Comparison of ENCODE assay signal across 21 cellular contexts in the genomic region with DNA sequence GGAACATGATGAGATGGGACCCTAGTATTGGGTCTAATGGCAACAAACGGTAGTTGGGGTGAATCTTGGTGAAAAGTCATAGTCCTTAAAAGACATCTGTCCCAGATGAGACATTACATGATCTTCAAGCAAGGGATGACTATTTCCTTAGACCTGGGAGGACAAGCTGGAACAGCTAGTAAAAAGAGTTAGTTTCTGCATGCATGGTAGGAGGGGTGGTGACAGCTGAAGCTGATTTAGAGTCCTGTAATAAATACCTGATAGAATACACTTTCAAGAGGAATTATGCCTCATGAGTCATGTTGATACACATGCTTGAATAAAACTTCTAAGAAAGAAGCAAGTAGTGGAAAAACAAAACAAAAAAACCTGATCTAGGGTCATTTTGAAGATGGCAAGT.
"Had no signal": no experiment of that assay in that cellular context is flagged by ENCODE, and none has a peak within 500 bp of the region (broad histone marks: within the 10 kb centered on the region; RNA-seq: fewer than 3 reads in every experiment).

No MANE protein-coding gene starts in this region.

- H3K4me3 ChIP-seq: hepatocyte, psoas muscle, spleen, thoracic aorta had no signal

- H3K4me1 ChIP-seq: psoas muscle, spleen had no signal

- DNase-seq: cerebellar nuclear complex; effector memory CD8-positive, alpha-beta T cell; kidney; mammary epithelial cell; naive thymus-derived CD4-positive, alpha-beta T cell; nephron progenitor cell; psoas muscle; retina; spleen; stimulated activated CD4-positive, alpha-beta T cell treated with anti-CD3 and anti-CD28 coated beads, Interleukin-15, amount 100 ng/mL, for 24 hours; stimulated activated CD4-positive, alpha-beta T cell treated with anti-CD3 and anti-CD28 coated beads, Interleukin-1b, Interleukin-23, amount 100 ng/mL, for 48 hours; stimulated activated CD4-positive, alpha-beta T cell treated with anti-CD3 and anti-CD28 coated beads, Interleukin-4, amount 100 ng/mL, for 24 hours; stimulated activated naive CD8-positive, alpha-beta T cell treated with anti-CD3 and anti-CD28 coated beads, Interleukin-15, amount 100 ng/mL, for 72 hours; substantia nigra; trophoblast cell had no signal

- H3K27me3 ChIP-seq: hepatocyte, neutrophil, spleen had no signal

- H3K27ac ChIP-seq: hepatocyte, neutrophil, psoas muscle, spleen, thoracic aorta had no signal

- H3K4me2 ChIP-seq: hepatocyte had no signal

- H3K27me3 Mint-ChIP-seq: dendritic cell treated with granulocyte-macrophage colony-stimulating factor and Interleukin-4, amounts not matched to agents 40 ng/mL and 50 ng/mL, for 4 days; effector memory CD8-positive, alpha-beta T cell; stimulated activated memory B cell treated with anti-CD40 and anti-IgM and Interleukin-4, amounts not matched to agents 10 μg/mL and 1 μg/mL and 100 μg/mL, for 72 hours; stimulated activated naive CD8-positive, alpha-beta T cell treated with anti-CD3 and anti-CD28 coated beads, Interleukin-15, amount 100 ng/mL, for 72 hours had no signal

- H3K9me3 ChIP-seq: neutrophil, psoas muscle, thoracic aorta had no signal

- H3K27ac Mint-ChIP-seq: dendritic cell treated with granulocyte-macrophage colony-stimulating factor and Interleukin-4, amounts not matched to agents 40 ng/mL and 50 ng/mL, for 4 days; effector memory CD8-positive, alpha-beta T cell; naive thymus-derived CD4-positive, alpha-beta T cell; nephron progenitor cell; stimulated activated memory B cell treated with anti-CD40 and anti-IgM and Interleukin-4, amounts not matched to agents 10 μg/mL and 1 μg/mL and 100 μg/mL, for 72 hours; stimulated activated naive CD8-positive, alpha-beta T cell treated with anti-CD3 and anti-CD28 coated beads, Interleukin-15, amount 100 ng/mL, for 72 hours had no signal

- H3K79me2 ChIP-seq: hepatocyte had no signal

- H3K4me3 Mint-ChIP-seq: dendritic cell treated with granulocyte-macrophage colony-stimulating factor and Interleukin-4, amounts not matched to agents 40 ng/mL and 50 ng/mL, for 4 days; effector memory CD8-positive, alpha-beta T cell; naive thymus-derived CD4-positive, alpha-beta T cell; nephron progenitor cell; stimulated activated memory B cell treated with anti-CD40 and anti-IgM and Interleukin-4, amounts not matched to agents 10 μg/mL and 1 μg/mL and 100 μg/mL, for 72 hours; stimulated activated naive CD8-positive, alpha-beta T cell treated with anti-CD3 and anti-CD28 coated beads, Interleukin-15, amount 100 ng/mL, for 72 hours had no signal

- H3K4me1 Mint-ChIP-seq: nephron progenitor cell; stimulated activated memory B cell treated with anti-CD40 and anti-IgM and Interleukin-4, amounts not matched to agents 10 μg/mL and 1 μg/mL and 100 μg/mL, for 72 hours; stimulated activated naive CD8-positive, alpha-beta T cell treated with anti-CD3 and anti-CD28 coated beads, Interleukin-15, amount 100 ng/mL, for 72 hours had no signal

- H2AFZ ChIP-seq: hepatocyte had no signal

- H3K36me3 ChIP-seq: neutrophil, spleen, thoracic aorta had no signal

- ATAC-seq: effector memory CD8-positive, alpha-beta T cell; naive thymus-derived CD4-positive, alpha-beta T cell; psoas muscle; sciatic nerve; stimulated activated memory B cell treated with anti-CD40 and anti-IgM and Interleukin-4, amounts not matched to agents 10 μg/mL and 1 μg/mL and 100 μg/mL, for 72 hours; stimulated activated naive CD8-positive, alpha-beta T cell treated with anti-CD3 and anti-CD28 coated beads, Interleukin-15, amount 100 ng/mL, for 72 hours had no signal

- H3K36me3 Mint-ChIP-seq: stimulated activated memory B cell treated with anti-CD40 and anti-IgM and Interleukin-4, amounts not matched to agents 10 μg/mL and 1 μg/mL and 100 μg/mL, for 72 hours had no signal
